9 cellular contexts compared by ENCODE assay signal in the genomic region with DNA sequence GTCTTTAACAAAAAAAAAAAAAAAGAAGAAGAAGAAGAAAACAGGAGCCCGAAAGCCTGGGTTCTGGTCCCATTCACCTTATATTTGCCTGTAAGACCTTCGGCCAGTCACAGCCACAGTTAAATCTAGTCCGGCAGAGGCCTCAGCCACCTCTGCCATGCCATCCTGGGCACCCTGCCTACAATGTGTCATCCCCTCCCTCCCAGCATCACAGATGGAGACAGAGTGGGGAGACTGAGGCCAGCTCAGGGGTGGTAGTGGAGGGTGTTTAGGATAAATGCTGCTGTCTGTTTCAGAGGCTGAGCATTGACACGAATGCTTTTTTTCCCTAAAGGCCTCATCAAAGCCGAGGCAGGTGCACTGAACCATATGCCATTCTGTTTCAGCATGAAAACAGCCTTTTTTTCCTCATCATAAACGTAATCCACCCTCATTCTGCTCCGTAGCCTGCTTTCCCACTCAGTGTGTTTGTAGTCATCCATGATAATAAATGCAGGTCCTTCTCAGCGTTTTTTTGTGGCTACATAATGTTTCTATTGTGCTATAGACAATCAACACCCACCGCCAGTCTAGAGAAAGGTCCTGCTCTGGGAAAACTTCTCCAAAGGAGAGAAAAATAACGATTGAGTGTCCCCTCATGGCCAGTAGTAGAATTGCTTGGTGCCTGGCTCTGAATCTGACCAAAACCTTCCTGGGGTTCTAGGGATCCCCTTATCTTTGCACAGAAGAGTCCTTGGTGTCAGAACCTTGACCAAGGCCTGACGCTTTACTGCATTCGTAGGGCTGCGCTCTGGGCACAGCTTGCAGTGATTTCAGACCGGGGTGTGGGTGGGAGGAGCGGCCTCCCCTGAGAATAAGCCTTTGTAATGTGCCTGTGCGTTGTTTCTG. TPM values are rescaled to one million over a fixed set of nuclear protein-coding genes. Genes with fewer than 3 reads are reported as not detected.
DNase-seq lines count a peak whose midpoint lies in the region; ATAC-seq and TF ChIP-seq lines count a peak whose summit lies in the region.
"Had no signal": no experiment of that assay in that cellular context is flagged by ENCODE, and none has a peak within 500 bp of the region (broad histone marks: within the 10 kb centered on the region; RNA-seq: fewer than 3 reads in every experiment).

No MANE protein-coding gene starts in this region.

- H4K20me1 ChIP-seq in SK-N-SH (ENCODE audit: insufficient read depth): no peaks in the 10 kb centered on the region

- DNase-seq in SK-N-SH: peak; percentile 52
- no peak for DNase-seq in Panc1 (ENCODE audit: low read depth, low spot score)
- DNase-seq in fibroblast of villous mesenchyme (ENCODE audit: low read depth): no peak
- no peak for DNase-seq in activated CD4-positive, alpha-beta T cell treated with anti-CD3 and anti-CD28 coated beads, Interleukin-2, amount 50 U/mL, for 4 hours
- DNase-seq in stimulated activated effector memory CD8-positive, alpha-beta T cell treated with anti-CD3 and anti-CD28 coated beads, Interleukin-12 subunit alpha, Interleukin-12 subunit beta, amount 100 ng/mL, for 72 hours (ENCODE audit: low spot score in 2 of 2): no peak
- DNase-seq: effector CD8-positive, alpha-beta T cell had no signal

- no peaks in the 10 kb centered on the region for H3K9me3 Mint-ChIP-seq in stimulated activated effector memory CD8-positive, alpha-beta T cell treated with anti-CD3 and anti-CD28 coated beads, Interleukin-12 subunit alpha, Interleukin-12 subunit beta, amount 100 ng/mL, for 72 hours

- no TSS peak for BruUV-seq in Panc1 (replicated peaks; lab: Mats Ljungman, UMichigan)

- H3K79me2 ChIP-seq in SK-N-SH (ENCODE audit: insufficient read depth): no peaks in the 10 kb centered on the region

- H3K27me3 ChIP-seq in SK-N-SH (ENCODE audit: insufficient read depth) (no peaks in the 10 kb centered on the region), Panc1 (ENCODE audit: control insufficient read depth, insufficient read depth, low read length) (no peaks in the 10 kb centered on the region)

- peaks cover 6% of the 10 kb centered on the region for H3K4me1 Mint-ChIP-seq in stimulated activated effector memory CD8-positive, alpha-beta T cell treated with anti-CD3 and anti-CD28 coated beads, Interleukin-12 subunit alpha, Interleukin-12 subunit beta, amount 100 ng/mL, for 72 hours

- no peaks in the 10 kb centered on the region for H3K36me3 Mint-ChIP-seq in stimulated activated effector memory CD8-positive, alpha-beta T cell treated with anti-CD3 and anti-CD28 coated beads, Interleukin-12 subunit alpha, Interleukin-12 subunit beta, amount 100 ng/mL, for 72 hours

- POLR2A ChIA-PET in SK-N-SH (lab: Yijun Ruan, JAX) (no interaction called here), Panc1 (lab: Charles Lee) (no interaction called here)

- CTCF ChIA-PET in SK-N-SH (lab: Yijun Ruan, JAX) (interaction anchor here (0.6 to 2.2 kb wide), 5 partner anchors 17 to 182 kb away, joined by 3 to 19 read pairs (median 9); no protein-coding TSS in a partner anchor), Panc1 (lab: Charles Lee) (interaction anchor here (0.7 kb wide), 1 partner anchor 76 kb away, joined by 3 read pairs; no protein-coding TSS in a partner anchor)

- TF ChIP-seq RAD21 in SK-N-SH (IDR thresholded peaks at IDR 0.05; ENCODE audit: low read length): peak; percentile 57

- TF ChIP-seq EP300 in SK-N-SH (IDR thresholded peaks at IDR 0.05; ENCODE audit: borderline replicate concordance in 1 of 2, low read depth in 1 of 2, low read length in 1 of 2): no peak

- no peaks in the 10 kb centered on the region for H3F3A ChIP-seq in SK-N-SH (replicated peaks; ENCODE audit: insufficient read depth)

- in situ Hi-C loops in Panc1 (cut with HindIII; ENCODE audit: low pct_unique_long_range_greater_than_20kb, low sequenced_read_pairs): no loop called here

- no peak for ATAC-seq in SK-N-SH treated with all-trans-retinoic acid at 6 μM for 48 hours
- no peak for ATAC-seq in Panc1
- ATAC-seq in GM18867 (IDR thresholded peaks at IDR 0.05; ENCODE audit: unreplicated experiment): no peak
- no peak for ATAC-seq in stimulated activated effector memory CD8-positive, alpha-beta T cell treated with anti-CD3 and anti-CD28 coated beads, Interleukin-12 subunit alpha, Interleukin-12 subunit beta, amount 100 ng/mL, for 72 hours

- H3K4me3 ChIP-seq in SK-N-SH (ENCODE audit: low read depth in 2 of 2, low read length in 1 of 2): no peak overlapping the region; a peak in 1 of 4 replicates
- no peak overlapping the region for H3K4me3 ChIP-seq in Panc1 (ENCODE audit: low read depth in 2 of 2, low read length in 2 of 2)
- no peak overlapping the region for H3K4me3 ChIP-seq in fibroblast of villous mesenchyme (ENCODE audit: low read depth, low read length)

- H2AFZ ChIP-seq in SK-N-SH (ENCODE audit: low read depth): no peak overlapping the region

- H3K27ac Mint-ChIP-seq in stimulated activated effector memory CD8-positive, alpha-beta T cell treated with anti-CD3 and anti-CD28 coated beads, Interleukin-12 subunit alpha, Interleukin-12 subunit beta, amount 100 ng/mL, for 72 hours: no peak overlapping the region

- TF ChIP-seq CTCF in SK-N-SH (IDR thresholded peaks at IDR 0.05) (peak; percentile 54), Panc1 (IDR thresholded peaks at IDR 0.05) (peak; percentile 16; the same call in 1 of the 2 replicates), fibroblast of villous mesenchyme (IDR thresholded peaks at IDR 0.05; ENCODE audit: insufficient read depth, low read depth, low read length) (peak; percentile 54)

- peaks cover 0 to 5% of the 10 kb centered on the region in 2 experiments; a peak in 1 of 4 replicates for H3K4me1 ChIP-seq in SK-N-SH (ENCODE audit: control insufficient read depth in 1 of 2, insufficient read depth in 2 of 2, low read depth in 1 of 2, low read length in 1 of 2)
- H3K4me1 ChIP-seq in Panc1 (ENCODE audit: control insufficient read depth, insufficient read depth, low read length): no peaks in the 10 kb centered on the region

- no peaks in the 10 kb centered on the region for H3K9me2 ChIP-seq in SK-N-SH

- H3K4me3 Mint-ChIP-seq in stimulated activated effector memory CD8-positive, alpha-beta T cell treated with anti-CD3 and anti-CD28 coated beads, Interleukin-12 subunit alpha, Interleukin-12 subunit beta, amount 100 ng/mL, for 72 hours: no peak overlapping the region

- H3K9me3 ChIP-seq in SK-N-SH (no peaks in the 10 kb centered on the region), Panc1 (ENCODE audit: control insufficient read depth, insufficient read depth, low read depth, low read length) (no peaks in the 10 kb centered on the region)

- H3K4me2 ChIP-seq in SK-N-SH: no peak overlapping the region

- intact Hi-C loops in Panc1 (cut with micrococcal nuclease; ENCODE audit: unreplicated experiment): no loop called here

- H3K27ac ChIP-seq in SK-N-SH (ENCODE audit: low read depth in 2 of 2, low read length in 1 of 2) (no peak overlapping the region), Panc1 (ENCODE audit: low read length) (no peak overlapping the region), temporal lobe (ENCODE audit: low read depth, low read length) (peak overlapping the region; percentile 95)

- 85% methylated on average over 16 of the region's 16 CpGs for WGBS in SK-N-SH (ENCODE audit: low lambda C conversion rate)

- H3K9ac ChIP-seq in SK-N-SH: no peak overlapping the region

- H3K36me3 ChIP-seq in SK-N-SH (replicated peaks in 1 of 2; ENCODE audit: control insufficient read depth in 1 of 2, insufficient read depth in 2 of 2, low read length in 1 of 2) (peaks cover 0 to 28% of the 10 kb centered on the region in 2 experiments), Panc1 (ENCODE audit: control insufficient read depth, insufficient read depth, low read length) (no peaks in the 10 kb centered on the region)

TF ChIP-seq in SK-N-SH, 30 proteins besides CTCF, POLR2A, EP300 and RAD21:
- TF ChIP-seq, protein P1, sequence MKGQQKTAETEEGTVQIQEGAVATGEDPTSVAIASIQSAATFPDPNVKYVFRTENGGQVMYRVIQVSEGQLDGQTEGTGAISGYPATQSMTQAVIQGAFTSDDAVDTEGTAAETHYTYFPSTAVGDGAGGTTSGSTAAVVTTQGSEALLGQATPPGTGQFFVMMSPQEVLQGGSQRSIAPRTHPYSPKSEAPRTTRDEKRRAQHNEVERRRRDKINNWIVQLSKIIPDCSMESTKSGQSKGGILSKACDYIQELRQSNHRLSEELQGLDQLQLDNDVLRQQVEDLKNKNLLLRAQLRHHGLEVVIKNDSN (IDR thresholded peaks at IDR 0.05; ENCODE audit: borderline replicate concordance, low read depth): no peak
- 0 out of 2 replicates have a peak, but pooled peaks have one; percentile 16 for TF ChIP-seq SMC3 (IDR thresholded peaks at IDR 0.05; ENCODE audit: low read depth, low read length)
- TF ChIP-seq, protein P2, sequence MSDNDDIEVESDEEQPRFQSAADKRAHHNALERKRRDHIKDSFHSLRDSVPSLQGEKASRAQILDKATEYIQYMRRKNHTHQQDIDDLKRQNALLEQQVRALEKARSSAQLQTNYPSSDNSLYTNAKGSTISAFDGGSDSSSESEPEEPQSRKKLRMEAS (IDR thresholded peaks at IDR 0.05; ENCODE audit: low read depth): no peak
TF ChIP-seq in SK-N-SH: peak in this region for 1.

TF ChIP-seq in SK-N-SH treated with all-trans-retinoic acid at 6 μM for 48 hours, 23 proteins besides CTCF, POLR2A, EP300 and RAD21 (continues in another document):
- TF ChIP-seq, protein P3, sequence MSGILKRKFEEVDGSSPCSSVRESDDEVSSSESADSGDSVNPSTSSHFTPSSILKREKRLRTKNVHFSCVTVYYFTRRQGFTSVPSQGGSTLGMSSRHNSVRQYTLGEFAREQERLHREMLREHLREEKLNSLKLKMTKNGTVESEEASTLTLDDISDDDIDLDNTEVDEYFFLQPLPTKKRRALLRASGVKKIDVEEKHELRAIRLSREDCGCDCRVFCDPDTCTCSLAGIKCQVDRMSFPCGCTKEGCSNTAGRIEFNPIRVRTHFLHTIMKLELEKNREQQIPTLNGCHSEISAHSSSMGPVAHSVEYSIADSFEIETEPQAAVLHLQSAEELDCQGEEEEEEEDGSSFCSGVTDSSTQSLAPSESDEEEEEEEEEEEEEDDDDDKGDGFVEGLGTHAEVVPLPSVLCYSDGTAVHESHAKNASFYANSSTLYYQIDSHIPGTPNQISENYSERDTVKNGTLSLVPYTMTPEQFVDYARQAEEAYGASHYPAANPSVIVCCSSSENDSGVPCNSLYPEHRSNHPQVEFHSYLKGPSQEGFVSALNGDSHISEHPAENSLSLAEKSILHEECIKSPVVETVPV (CRISPR knock-in tag; IDR thresholded peaks at IDR 0.05): no peak
- TF ChIP-seq GLIS3 (CRISPR knock-in tag; IDR thresholded peaks at IDR 0.05) (no peak), TCF4 (CRISPR knock-in tag; IDR thresholded peaks at IDR 0.05; ENCODE audit: borderline replicate concordance) (no peak), ZFP30 (CRISPR knock-in tag; IDR thresholded peaks at IDR 0.05) (no peak), CSDC2 (CRISPR knock-in tag; IDR thresholded peaks at IDR 0.05) (no peak), ARNTL (CRISPR knock-in tag; IDR thresholded peaks at IDR 0.05; ENCODE audit: borderline replicate concordance, low read depth) (no peak)

RNA-seq across cellular contexts. Expression of a gene that starts 41.1 kb away (rescaled TPM):
- 34.9 and 40.1 TPM in 2 replicates for polyA plus RNA-seq in SK-N-SH (2012; rRNA removed)
- 22.9 and 33.7 TPM in 2 replicates for polyA plus RNA-seq in SK-N-SH (2012; cell fraction: cytosol; rRNA removed)
- 40.6 and 55.1 TPM in 2 replicates for polyA plus RNA-seq in SK-N-SH (2012; cell fraction: nucleus; rRNA removed)
- total RNA-seq in Panc1 (2021; ENCODE audit: unreplicated experiment): 7.7 TPM
- polyA plus RNA-seq in Panc1 (2012; ENCODE audit: insufficient read length): 14.9 TPM
- 41.6 and 76.0 TPM in 2 replicates for total RNA-seq in fibroblast of villous mesenchyme
- total RNA-seq in temporal lobe: 16.2 TPM
